In genomic region chr2:21220930-21221329, GRCh38 we compare ENCODE assay signal across 2 cellular contexts.
TF ChIP-seq lines count a peak whose summit lies in the region.

No MANE protein-coding gene starts in this region.

TF ChIP-seq in SK-N-SH treated with all-trans-retinoic acid at 6 μM for 48 hours, 23 proteins besides CTCF, POLR2A, EP300 and RAD21:
- TF ChIP-seq TSHZ2 (CRISPR knock-in tag; IDR thresholded peaks at IDR 0.05) (no peak), SNAI2 (CRISPR knock-in tag; IDR thresholded peaks at IDR 0.05) (no peak), TOX (CRISPR knock-in tag; IDR thresholded peaks at IDR 0.05; ENCODE audit: borderline replicate concordance) (no peak), ZNF565 (CRISPR knock-in tag; conservative IDR thresholded peaks at IDR 0.05; ENCODE audit: low read depth) (no peak), ISL1 (CRISPR knock-in tag; IDR thresholded peaks at IDR 0.05) (peak; percentile 73), CSDC2 (CRISPR knock-in tag; IDR thresholded peaks at IDR 0.05) (no peak), CSRNP3 (CRISPR knock-in tag; IDR thresholded peaks at IDR 0.05) (no peak), ARNTL (CRISPR knock-in tag; IDR thresholded peaks at IDR 0.05; ENCODE audit: borderline replicate concordance, low read depth) (no peak)

TF ChIP-seq in SK-N-SH, 30 proteins besides CTCF, POLR2A, EP300 and RAD21 (continued from another document):
- TF ChIP-seq REST (IDR thresholded peaks at IDR 0.05; ENCODE audit: low read depth, low read length), result no peak
- TF ChIP-seq SMC3 (IDR thresholded peaks at IDR 0.05; ENCODE audit: low read depth, low read length), result no peak
- TF ChIP-seq NFIC (IDR thresholded peaks at IDR 0.05; ENCODE audit: borderline replicate concordance), result no peak
- TF ChIP-seq ELF1 (IDR thresholded peaks at IDR 0.05), result no peak
- TF ChIP-seq USF1 (IDR thresholded peaks at IDR 0.05; ENCODE audit: borderline replicate concordance, low read depth), result no peak
- TF ChIP-seq TEAD4 (IDR thresholded peaks at IDR 0.05; ENCODE audit: borderline replicate concordance, insufficient read depth), result no peak
- no peak for TF ChIP-seq RXRA (IDR thresholded peaks at IDR 0.05; ENCODE audit: borderline replicate concordance, low read depth)
- no peak for TF ChIP-seq POLR2AphosphoS5 (IDR thresholded peaks at IDR 0.05; ENCODE audit: low read depth, low read length)
- TF ChIP-seq NRF1 (IDR thresholded peaks at IDR 0.05; ENCODE audit: low read depth, low read length), result no peak
- TF ChIP-seq GATA2 (CRISPR knock-in tag; IDR thresholded peaks at IDR 0.05), result no peak
- no peak for TF ChIP-seq YY1 (IDR thresholded peaks at IDR 0.05; ENCODE audit: low read depth)
- TF ChIP-seq IRF3 (IDR thresholded peaks at IDR 0.05; ENCODE audit: low read depth, low read length), result no peak
- TF ChIP-seq SIN3A (IDR thresholded peaks at IDR 0.05; ENCODE audit: borderline replicate concordance, low read depth, low read length), result no peak
- TF ChIP-seq RFX5 (IDR thresholded peaks at IDR 0.05; ENCODE audit: low read length), result no peak
